8 cellular contexts compared by ENCODE assay signal in genomic region chr9:806285-807156, GRCh38. TPM values are rescaled to one million over a fixed set of nuclear protein-coding genes. Genes with fewer than 3 reads are reported as not detected.
A peak's percentile ranks its signal among the peaks of the same experiment; 100 is the strongest.
DNase-seq lines count a peak whose midpoint lies in the region; ATAC-seq, FAIRE-seq and TF ChIP-seq lines count a peak whose summit lies in the region.

No MANE protein-coding gene starts in this region.

- no peaks in the 10 kb centered on the region for H3K9me3 ChIP-seq in AG04450 (ENCODE audit: control insufficient read depth, insufficient read depth, low read length)

- no peak for ATAC-seq in HG02623 (IDR thresholded peaks at IDR 0.05; ENCODE audit: unreplicated experiment)

- DNase-seq in AG04450 (ENCODE audit: low read depth, low spot score) = peak; percentile 29
- DNase-seq in NCI-H2171 treated with DMSO at 0.1 percent for 48 hours (lab: John Stamatoyannopoulos, UW) = peak; percentile 69
- peak; percentile 43 for DNase-seq in bronchial epithelial cell (ENCODE audit: low read depth)
- DNase-seq in left kidney (ENCODE audit: low read depth, low spot score) = peak; percentile 74
- no peak for DNase-seq in DMS79 (lab: John Stamatoyannopoulos, UW)
- DNase-seq in effector CD4-positive, alpha-beta T cell = no peak

- H3K36me3 ChIP-seq in bronchial epithelial cell (ENCODE audit: control insufficient read depth, insufficient read depth, low read length) = no peaks in the 10 kb centered on the region

- TF ChIP-seq CTCF in AG04450 (IDR thresholded peaks at IDR 0.05; ENCODE audit: low read depth, low read length) (peak; percentile 84), GM12872 (IDR thresholded peaks at IDR 0.05; ENCODE audit: insufficient read depth, low read depth, low read length) (peak; percentile 72), bronchial epithelial cell (IDR thresholded peaks at IDR 0.05; ENCODE audit: insufficient read depth, low read length, severe bottlenecking) (peak; percentile 73)

- peak; percentile 87 for FAIRE-seq in bronchial epithelial cell (lab: Jason Lieb, UNC)

- POLR2A ChIA-PET in AG04450 (lab: Yijun Ruan, JAX) = no interaction called here

- H3K4me3 ChIP-seq in AG04450 (ENCODE audit: low read depth, low read length) = no peak overlapping the region
- H3K4me3 ChIP-seq in bronchial epithelial cell (ENCODE audit: low read depth, low read length) = no peak overlapping the region

- CTCF ChIA-PET in AG04450 (lab: Charles Lee) = interaction anchor here (0.5 to 6.5 kb wide), 33 partner anchors 14 to 778 kb away, joined by 3 to 131 read pairs (median 4); no protein-coding TSS in a partner anchor

- no peak overlapping the region for H3K27ac ChIP-seq in AG04450 (ENCODE audit: low read depth, low read length)

- H3K27me3 ChIP-seq in AG04450 (ENCODE audit: control insufficient read depth, insufficient read depth, low read length) (no peaks in the 10 kb centered on the region), bronchial epithelial cell (ENCODE audit: control insufficient read depth, insufficient read depth, low read length) (no peaks in the 10 kb centered on the region)

RNA-seq across cellular contexts. Expression of gene DMRT1, which starts 35.0 kb away (rescaled TPM):
- not detected in 2 replicates for polyA plus RNA-seq in AG04450 (2011; rRNA removed)
- not detected in 2 replicates for polyA minus RNA-seq in AG04450 (2011; rRNA and poly(A)+ RNA removed)
- total RNA-seq in bronchial epithelial cell = not detected in 2 replicates

Comparison
In these comparisons a context has a peak if more than half of its experiments do, and no peak if none do; other contexts are left out.
1. DNase-seq: peak in AG04450 (single experiment), NCI-H2171 treated with DMSO at 0.1 percent for 48 hours (single experiment), bronchial epithelial cell (single experiment) and left kidney (single experiment); none in DMS79 (single experiment) and effector CD4-positive, alpha-beta T cell (single experiment).
2. Peak in every context shown above with its lines, with median percentiles within 50 percentile points of each other: CTCF ChIP-seq.